12 cellular contexts compared by ENCODE assay signal in the genomic region with DNA sequence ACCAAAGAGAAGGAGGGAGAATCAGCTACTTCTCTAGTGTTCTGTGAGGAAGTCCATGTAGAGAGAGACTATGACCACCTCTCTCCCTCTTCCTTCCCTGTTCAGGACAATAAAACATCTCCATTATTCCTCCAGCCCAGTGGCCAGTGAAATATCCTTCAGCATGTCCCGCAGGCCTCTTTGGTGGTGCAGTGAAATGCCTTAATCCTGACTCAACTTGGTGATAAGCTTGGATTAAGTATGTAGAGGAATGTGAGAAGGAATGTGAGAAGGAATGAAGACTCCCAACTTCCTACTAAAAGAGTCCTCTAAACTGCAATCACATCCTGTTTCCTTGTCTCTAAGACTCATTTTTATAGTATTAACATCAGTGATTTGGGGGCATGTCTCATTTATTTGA.
DNase-seq lines count a peak whose midpoint lies in the region; ATAC-seq and TF ChIP-seq lines count a peak whose summit lies in the region.
"Had no signal": no experiment of that assay in that cellular context is flagged by ENCODE, and none has a peak within 500 bp of the region (broad histone marks: within the 10 kb centered on the region; RNA-seq: fewer than 3 reads in every experiment).

No MANE protein-coding gene starts in this region.

- no peak for TF ChIP-seq CTCF in astrocyte of the cerebellum (IDR thresholded peaks at IDR 0.05; ENCODE audit: low read depth, low read length, missing control alignments)
- TF ChIP-seq CTCF in progenitor cell of endocrine pancreas (IDR thresholded peaks at IDR 0.05; ENCODE audit: unreplicated experiment) = no peak

- no peak overlapping the region for H3K4me3 Mint-ChIP-seq in progenitor cell of endocrine pancreas (ENCODE audit: low read depth)
- H3K4me3 Mint-ChIP-seq: B cell had no signal

- intact Hi-C loops in Right ventricle myocardium inferior (cut with DNase I) = no loop called here

- H3K27ac Mint-ChIP-seq in progenitor cell of endocrine pancreas = no peak overlapping the region
- H3K27ac Mint-ChIP-seq: B cell had no signal

- H3K4me1 Mint-ChIP-seq in progenitor cell of endocrine pancreas (ENCODE audit: low read depth) = peaks cover 3% of the 10 kb centered on the region
- H3K4me1 Mint-ChIP-seq: B cell had no signal

- no peaks in the 10 kb centered on the region for H3K36me3 Mint-ChIP-seq in progenitor cell of endocrine pancreas (ENCODE audit: insufficient read depth)

- no peaks in the 10 kb centered on the region for H3K9me3 Mint-ChIP-seq in progenitor cell of endocrine pancreas (ENCODE audit: low read depth)

- in situ Hi-C loops in astrocyte of the cerebellum (cut with HindIII; ENCODE audit: low sequenced_read_pairs) = loop anchor here (25.0 kb wide), 1 partner anchor 317 kb away; no protein-coding TSS in a partner anchor

- no peak overlapping the region for H3K4me3 ChIP-seq in astrocyte of the cerebellum (ENCODE audit: low read depth, low read length)
- H3K4me3 ChIP-seq: thyroid gland had no signal

- no peak for ATAC-seq in Right ventricle myocardium inferior

- peak; percentile 97 for DNase-seq in A172 (ENCODE audit: low spot score)
- DNase-seq in HPDE6-E6E7 (ENCODE audit: extremely low spot score) = peak; percentile 26
- DNase-seq in astrocyte of the cerebellum (ENCODE audit: low read depth) = peak; percentile 74
- DNase-seq in iPS-NIHi7 (ENCODE audit: extremely low spot score) = peak; percentile 61
- no peak for DNase-seq in medulla oblongata (ENCODE audit: extremely low spot score)
- DNase-seq in NOMO-1 (lab: John Stamatoyannopoulos, UW; ENCODE audit: unreplicated experiment in 2 of 2) = no peak
- DNase-seq in progenitor cell of endocrine pancreas (ENCODE audit: low spot score, unreplicated experiment) = no peak
- no peak for DNase-seq in Right ventricle myocardium inferior (ENCODE audit: missing footprints)
- DNase-seq: activated T-cell treated with anti-CD3 and anti-CD28 coated beads, Interleukin-2, amount 50 U/mL, for 48 hours; NCI-H2081; thyroid gland had no signal

- no peaks in the 10 kb centered on the region for H3K27me3 Mint-ChIP-seq in progenitor cell of endocrine pancreas

Comparison
In these comparisons a context has a peak if more than half of its experiments do, and no peak if none do; other contexts are left out.
1. DNase-seq: peak in A172 (single experiment), HPDE6-E6E7 (single experiment), astrocyte of the cerebellum (single experiment) and iPS-NIHi7 (single experiment); none in medulla oblongata (single experiment), NOMO-1 (0 of 2), progenitor cell of endocrine pancreas (single experiment) and Right ventricle myocardium inferior (single experiment).